ENCODE assay signal across 15 cellular contexts in the genomic region with DNA sequence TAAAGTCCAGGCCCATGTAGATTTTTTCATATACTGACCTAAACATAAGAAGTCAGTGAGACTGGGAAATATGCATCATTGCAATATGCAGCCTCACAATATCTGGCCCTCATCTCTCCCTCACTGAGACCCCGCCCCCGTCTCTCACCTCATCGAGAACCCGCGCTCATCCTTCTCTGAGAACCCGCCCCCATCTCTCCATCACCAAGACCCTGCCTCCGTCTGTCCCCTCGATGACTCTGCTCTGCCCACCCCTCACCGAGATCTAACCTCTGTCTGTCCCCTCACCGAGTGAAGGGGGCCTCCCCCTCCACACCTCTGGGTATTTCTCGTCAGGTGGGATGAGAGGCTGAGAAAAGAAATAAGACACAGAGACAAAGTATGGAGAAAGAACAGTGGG. TPM values are rescaled to one million over a fixed set of nuclear protein-coding genes. Genes with fewer than 3 reads are reported as not detected.
DNase-seq lines count a peak whose midpoint lies in the region; ATAC-seq and TF ChIP-seq lines count a peak whose summit lies in the region.
"Had no signal": no experiment of that assay in that cellular context is flagged by ENCODE, and none has a peak within 500 bp of the region (broad histone marks: within the 10 kb centered on the region; RNA-seq: fewer than 3 reads in every experiment).

No MANE protein-coding gene starts in this region.

- H3K27me3 ChIP-seq in cardiac muscle cell (no peaks in the 10 kb centered on the region), right cardiac atrium (ENCODE audit: control insufficient read depth, insufficient read depth) (no peaks in the 10 kb centered on the region), mesendoderm (ENCODE audit: insufficient read depth, low read length, poor library complexity) (no peaks in the 10 kb centered on the region), HAP-1 (ENCODE audit: low read depth) (no peaks in the 10 kb centered on the region)
- H3K27me3 ChIP-seq: adrenal gland, thyroid gland had no signal

- no peak overlapping the region for H2BK120ac ChIP-seq in mesendoderm (ENCODE audit: low read depth, low read length)

- no peaks in the 10 kb centered on the region for H3K79me1 ChIP-seq in mesendoderm (ENCODE audit: low read length)

- H4K8ac ChIP-seq in mesendoderm (ENCODE audit: low read depth, low read length), result no peak overlapping the region

- H3K18ac ChIP-seq in mesendoderm (ENCODE audit: low read length), result no peak overlapping the region

- H3K4ac ChIP-seq in mesendoderm (ENCODE audit: low read depth, low read length), result no peak overlapping the region

- peak overlapping the region; percentile 94 for H3K27ac ChIP-seq in cardiac muscle cell
- no peak overlapping the region for H3K27ac ChIP-seq in right cardiac atrium (ENCODE audit: low read length)
- no peak overlapping the region for H3K27ac ChIP-seq in mesendoderm (ENCODE audit: low read depth, low read length)
- H3K27ac ChIP-seq: thyroid gland had no signal

- no peak for ATAC-seq in right cardiac atrium
- ATAC-seq: activated T-cell treated with anti-CD3 and anti-CD28 coated beads, Interleukin-2, amount 50 U/mL, for 72 hours had no signal

- no peak overlapping the region for H3K9ac ChIP-seq in mesendoderm (ENCODE audit: low read length)

- H3K4me3 ChIP-seq in cardiac muscle cell, result no peak overlapping the region
- no peak overlapping the region for H3K4me3 ChIP-seq in right cardiac atrium (ENCODE audit: low read length)
- H3K4me3 ChIP-seq in mesendoderm (ENCODE audit: low read length), result no peak overlapping the region
- no peak overlapping the region for H3K4me3 ChIP-seq in HAP-1
- H3K4me3 ChIP-seq: adrenal gland, thyroid gland had no signal

- H2BK15ac ChIP-seq in mesendoderm (replicated peaks; ENCODE audit: low read depth), result no peak overlapping the region

- H3K4me2 ChIP-seq in mesendoderm (ENCODE audit: low read length), result no peak overlapping the region

- no peaks in the 10 kb centered on the region for H3K79me2 ChIP-seq in mesendoderm (ENCODE audit: control insufficient read depth, insufficient read depth, low read length)

- no peak for DNase-seq in cardiac muscle cell (ENCODE audit: low read depth in 1 of 2, low spot score in 1 of 2)
- DNase-seq in right cardiac atrium, result no peak
- DNase-seq in mesendoderm, result peak; percentile 41
- no peak for DNase-seq in NCI-H1105 (lab: John Stamatoyannopoulos, UW)
- no peak for DNase-seq in GOT3 (lab: John Stamatoyannopoulos, UW)
- no peak for DNase-seq in HAP-1 (ENCODE audit: low spot score in 2 of 2)
- DNase-seq: activated CD4-positive, alpha-beta T cell treated with anti-CD3 and anti-CD28 coated beads, Interleukin-2, amount 50 U/mL, for 48 hours; activated T-cell treated with anti-CD3 and anti-CD28 coated beads, Interleukin-2, amount 50 U/mL, for 72 hours; adrenal gland; cerebellar nuclear complex; Karpas-422; mammary epithelial cell; stimulated activated CD4-positive, alpha-beta T cell treated with anti-CD3 and anti-CD28 coated beads, Interleukin-4, amount 100 ng/mL, for 1 hour; stimulated activated CD8-positive, alpha-beta memory T cell treated with anti-CD3 and anti-CD28 coated beads, Interleukin-4, amount 100 ng/mL, for 48 hours; thyroid gland had no signal

- no peak overlapping the region for H2BK5ac ChIP-seq in mesendoderm (ENCODE audit: low read length)

- no peak overlapping the region for H2AK5ac ChIP-seq in mesendoderm (ENCODE audit: low read length)

- H3K9me3 ChIP-seq in cardiac muscle cell (ENCODE audit: low read depth) (no peaks in the 10 kb centered on the region), right cardiac atrium (ENCODE audit: control insufficient read depth, low read length) (no peaks in the 10 kb centered on the region), HAP-1 (no peaks in the 10 kb centered on the region)
- H3K9me3 ChIP-seq: adrenal gland, thyroid gland had no signal

- in situ Hi-C loops in HAP-1 (cut with MboI; ENCODE audit: low sequenced_read_pairs), result loop anchor here (25.0 kb wide), 1 partner anchor 477 kb away; the partner anchor contains the start of genes ZNF559 and ZNF699

- intact Hi-C loops in right cardiac atrium (cut with DNase I), result loop anchor here in 1 of 4 donors (10.0 kb wide), 1 partner anchor 114 kb away; the partner anchor contains the start of gene ZNF562

- H3K36me3 ChIP-seq in cardiac muscle cell (no peaks in the 10 kb centered on the region), mesendoderm (ENCODE audit: control insufficient read depth, insufficient read depth, low read length) (no peaks in the 10 kb centered on the region), HAP-1 (replicated peaks) (no peaks in the 10 kb centered on the region)
- H3K36me3 ChIP-seq: adrenal gland, thyroid gland had no signal

- H4K5ac ChIP-seq in mesendoderm (ENCODE audit: low read length), result no peak overlapping the region

- no peak overlapping the region for H3K56ac ChIP-seq in mesendoderm (ENCODE audit: low read length)

- H3K4me1 ChIP-seq in cardiac muscle cell (ENCODE audit: low read depth), result peaks cover 40% of the 10 kb centered on the region
- peaks cover 2% of the 10 kb centered on the region for H3K4me1 ChIP-seq in right cardiac atrium (ENCODE audit: control insufficient read depth, insufficient read depth, low read length)
- peaks cover 2% of the 10 kb centered on the region for H3K4me1 ChIP-seq in mesendoderm (ENCODE audit: control insufficient read depth, low read depth, low read length)
- no peaks in the 10 kb centered on the region for H3K4me1 ChIP-seq in HAP-1

- no peak for TF ChIP-seq CTCF in cardiac muscle cell (IDR thresholded peaks at IDR 0.05; ENCODE audit: low read depth, low read length)

- H3K23ac ChIP-seq in mesendoderm (ENCODE audit: low read length), result no peak overlapping the region

- 57% methylated on average over 11 of the region's 11 CpGs for WGBS in right cardiac atrium
- WGBS in mesendoderm (ENCODE audit: extremely low coverage, insufficient coverage, low lambda C conversion rate), result no CpG with 5 or more reads among the region's 11 CpGs

RNA-seq across cellular contexts. Expression of gene ZNF846, which starts 20.5 kb away (rescaled TPM):
- total RNA-seq in cardiac muscle cell (14.4 and 17.2 TPM in 2 replicates), right cardiac atrium (10 to 100 TPM in 3 of 4 donors, 1 to 10 TPM in 1; 8.4 to 14.6 (median 14.4) TPM)
- polyA plus RNA-seq in cardiac muscle cell (15.6 and 19.0 TPM in 2 replicates), right cardiac atrium (10.9 TPM)
- 5.3 TPM for polyA plus RNA-seq in mesendoderm (2013, experiment 1 of 2)
- polyA plus RNA-seq in mesendoderm (2013, experiment 2 of 2), result 4.5 TPM

RNA-seq across cellular contexts. Expression of gene FBXL12, which starts 29.8 kb away (rescaled TPM):
- 65.6 and 106 TPM in 2 replicates for total RNA-seq in cardiac muscle cell
- 47.5 and 49.7 TPM in 2 replicates for polyA plus RNA-seq in cardiac muscle cell
- total RNA-seq in right cardiac atrium, result 10 to 100 TPM; 12.2 to 14.5 (median 13.8) TPM
- polyA plus RNA-seq in right cardiac atrium, result 13.9 TPM
- polyA plus RNA-seq in mesendoderm (2013, experiment 1 of 2), result 22.9 TPM
- polyA plus RNA-seq in mesendoderm (2013, experiment 2 of 2), result 23.8 TPM

RNA-seq across cellular contexts. Expression of gene UBL5, which starts 38.7 kb away (rescaled TPM):
- total RNA-seq in cardiac muscle cell, result 511 and 816 TPM in 2 replicates
- polyA plus RNA-seq in cardiac muscle cell, result 870 and 943 TPM in 2 replicates
- 100 to 1,000 TPM; 439 to 544 (median 471) TPM for total RNA-seq in right cardiac atrium
- polyA plus RNA-seq in right cardiac atrium, result 1,516 TPM
- polyA plus RNA-seq in mesendoderm (2013, experiment 1 of 2), result 348 TPM
- polyA plus RNA-seq in mesendoderm (2013, experiment 2 of 2), result 352 TPM

RNA-seq across cellular contexts. Expression of gene PIN1, which starts 46.1 kb away (rescaled TPM):
- total RNA-seq in cardiac muscle cell, result 221 and 282 TPM in 2 replicates
- 270 and 309 TPM in 2 replicates for polyA plus RNA-seq in cardiac muscle cell
- total RNA-seq in right cardiac atrium, result 10 to 100 TPM; 81.9 to 98.2 (median 90.2) TPM
- 113 TPM for polyA plus RNA-seq in right cardiac atrium
- 58.6 TPM for polyA plus RNA-seq in mesendoderm (2013, experiment 1 of 2)
- 60.9 TPM for polyA plus RNA-seq in mesendoderm (2013, experiment 2 of 2)
